In the genomic region with DNA sequence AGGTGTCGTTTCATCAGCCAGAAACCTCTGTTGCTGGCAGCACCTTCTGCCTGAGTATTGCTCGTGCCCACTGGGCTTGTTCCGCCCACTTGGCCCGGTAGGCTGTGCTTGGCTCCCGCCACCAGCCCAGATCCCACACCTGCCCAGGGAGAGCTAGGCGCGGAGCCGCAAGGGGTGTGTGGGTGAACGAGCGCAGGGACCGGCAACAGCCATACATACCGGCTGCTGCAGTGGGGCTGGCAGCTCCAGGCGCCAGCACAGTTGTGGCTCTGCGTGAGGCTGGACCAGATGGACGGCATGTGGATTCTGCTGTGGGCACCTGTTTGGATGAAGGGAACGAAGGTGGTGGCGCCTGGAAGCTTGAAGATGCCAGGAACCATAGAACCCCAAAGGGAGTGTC, we compare ENCODE assay signal across 26 cellular contexts.
DNase-seq lines count a peak whose midpoint lies in the region; ATAC-seq and TF ChIP-seq lines count a peak whose summit lies in the region.
"Had no signal": no experiment of that assay in that cellular context is flagged by ENCODE, and none has a peak within 500 bp of the region (broad histone marks: within the 10 kb centered on the region; RNA-seq: fewer than 3 reads in every experiment).

No MANE protein-coding gene starts in this region.

- H3K9me3 Mint-ChIP-seq in chondrocyte (ENCODE audit: low read depth), result no peaks in the 10 kb centered on the region
- H3K9me3 Mint-ChIP-seq in Caco-2 (ENCODE audit: unreplicated experiment), result no peaks in the 10 kb centered on the region
- H3K9me3 Mint-ChIP-seq: IgD-negative memory B cell had no signal

- H3K4me1 Mint-ChIP-seq in chondrocyte (ENCODE audit: low read depth) (no peaks in the 10 kb centered on the region), Caco-2 (ENCODE audit: low read depth, unreplicated experiment) (no peaks in the 10 kb centered on the region)
- H3K4me1 Mint-ChIP-seq: CD4-positive, alpha-beta memory T cell; IgD-negative memory B cell had no signal

- H3K4me3 ChIP-seq in spleen (no peak overlapping the region), upper lobe of right lung (no peak overlapping the region), Caco-2 (ENCODE audit: low read depth, low read length) (no peak overlapping the region), esophagus squamous epithelium (no peak overlapping the region), heart left ventricle (no peak overlapping the region)
- H3K4me3 ChIP-seq: BLaER1 treated with 17β-estradiol and CSF1 and Interleukin-3, amounts not matched to agents 10 nM and 100 nM; GM12878; SJSA1 had no signal

- peaks cover 3% of the 10 kb centered on the region for H3K27me3 Mint-ChIP-seq in chondrocyte (ENCODE audit: low read depth)
- no peaks in the 10 kb centered on the region for H3K27me3 Mint-ChIP-seq in Caco-2 (ENCODE audit: insufficient read depth, unreplicated experiment)

- no peaks in the 10 kb centered on the region for H3K36me3 Mint-ChIP-seq in chondrocyte (ENCODE audit: low read depth)
- H3K36me3 Mint-ChIP-seq in Caco-2 (ENCODE audit: insufficient read depth, unreplicated experiment), result peaks cover 4% of the 10 kb centered on the region
- H3K36me3 Mint-ChIP-seq: CD4-positive, alpha-beta memory T cell; IgD-negative memory B cell had no signal

- no peak for TF ChIP-seq POLR2A in spleen (IDR thresholded peaks at IDR 0.05)
- no peak for TF ChIP-seq POLR2A in esophagus squamous epithelium (IDR thresholded peaks at IDR 0.05)
- no peak for TF ChIP-seq POLR2A in heart left ventricle (IDR thresholded peaks at IDR 0.05)

- CTCF ChIA-PET in Caco-2 (lab: Charles Lee), result no interaction called here

- H3K27ac ChIP-seq in C4-2B (peak overlapping the region; percentile 60), spleen (no peak overlapping the region), upper lobe of right lung (no peak overlapping the region), esophagus squamous epithelium (no peak overlapping the region), heart left ventricle (no peak overlapping the region)
- H3K27ac ChIP-seq: BLaER1 treated with 17β-estradiol and CSF1 and Interleukin-3, amounts not matched to agents 10 nM and 100 nM; HL-60; KMS-11; SJSA1 had no signal

- no peaks in the 10 kb centered on the region for H3K9me3 ChIP-seq in spleen
- H3K9me3 ChIP-seq in upper lobe of right lung, result no peaks in the 10 kb centered on the region
- no peaks in the 10 kb centered on the region for H3K9me3 ChIP-seq in Caco-2
- no peaks in the 10 kb centered on the region for H3K9me3 ChIP-seq in esophagus squamous epithelium
- no peaks in the 10 kb centered on the region for H3K9me3 ChIP-seq in heart left ventricle
- H3K9me3 ChIP-seq: SJSA1 had no signal

- H3K4me1 ChIP-seq in spleen (no peaks in the 10 kb centered on the region), upper lobe of right lung (no peaks in the 10 kb centered on the region), Caco-2 (no peaks in the 10 kb centered on the region), esophagus squamous epithelium (peaks cover 0 to 16% (median 0%) of the 10 kb centered on the region in 3 donors), heart left ventricle (no peaks in the 10 kb centered on the region)
- H3K4me1 ChIP-seq: SJSA1 had no signal

- WGBS in spleen, 5 donors, result 89 to 95% (median 92%) methylated on average over 16 to 17 of the region's 17 CpGs
- 88 to 95% methylated on average over 5 to 10 of the region's 17 CpGs for WGBS in esophagus squamous epithelium, 2 donors
- 92 to 95% (median 94%) methylated on average over 16 to 17 of the region's 17 CpGs for WGBS in heart left ventricle, 4 donors

- H3K4me3 Mint-ChIP-seq in chondrocyte (ENCODE audit: unreplicated experiment) (no peak overlapping the region), Caco-2 (ENCODE audit: unreplicated experiment) (no peak overlapping the region)

- peak; percentile 49 for ATAC-seq in upper lobe of right lung
- no peak for ATAC-seq in heart left ventricle
- ATAC-seq: GM12878, Right ventricle myocardium inferior had no signal

- BruUV-seq in Caco-2 (replicated peaks; lab: Mats Ljungman, UMichigan), result no TSS peak

- H3K27me3 ChIP-seq in spleen (replicated peaks in 1 of 7) (peaks cover 0 to 10% (median 0%) of the 10 kb centered on the region in 7 donors), upper lobe of right lung (no peaks in the 10 kb centered on the region), Caco-2 (replicated peaks; ENCODE audit: control insufficient read depth, insufficient read depth, low read length) (no peaks in the 10 kb centered on the region; the same call in 1 of the 2 replicates), esophagus squamous epithelium (no peaks in the 10 kb centered on the region), heart left ventricle (no peaks in the 10 kb centered on the region)
- H3K27me3 ChIP-seq: BLaER1 treated with 17β-estradiol and CSF1 and Interleukin-3, amounts not matched to agents 10 nM and 100 nM had no signal

- POLR2A ChIA-PET in Caco-2 (lab: Charles Lee), result interaction anchor here (0.6 kb wide), 1 partner anchor 702 kb away, joined by 4 read pairs; no protein-coding TSS in a partner anchor

- no peak for TF ChIP-seq CTCF in C4-2B (conservative IDR thresholded peaks at IDR 0.05)
- TF ChIP-seq CTCF in chondrocyte (IDR thresholded peaks at IDR 0.05), result no peak
- TF ChIP-seq CTCF in spleen (IDR thresholded peaks at IDR 0.05 in 8 of 11, conservative IDR thresholded peaks at IDR 0.05 in 3 of 11), result no peak
- no peak for TF ChIP-seq CTCF in upper lobe of right lung (IDR thresholded peaks at IDR 0.05)
- TF ChIP-seq CTCF in Caco-2 (IDR thresholded peaks at IDR 0.05; ENCODE audit: insufficient read depth in 1 of 2, low read depth in 1 of 2, low read length in 1 of 2, severe bottlenecking in 1 of 2, unreplicated experiment in 1 of 2), result no peak
- no peak for TF ChIP-seq CTCF in esophagus squamous epithelium (IDR thresholded peaks at IDR 0.05)
- TF ChIP-seq CTCF in heart left ventricle (IDR thresholded peaks at IDR 0.05), result no peak

- no peaks in the 10 kb centered on the region for H3K36me3 ChIP-seq in spleen
- no peaks in the 10 kb centered on the region for H3K36me3 ChIP-seq in upper lobe of right lung
- no peaks in the 10 kb centered on the region for H3K36me3 ChIP-seq in Caco-2 (ENCODE audit: control insufficient read depth, insufficient read depth, low read length)
- H3K36me3 ChIP-seq in esophagus squamous epithelium, result no peaks in the 10 kb centered on the region
- no peaks in the 10 kb centered on the region for H3K36me3 ChIP-seq in heart left ventricle
- H3K36me3 ChIP-seq: BLaER1 treated with 17β-estradiol and CSF1 and Interleukin-3, amounts not matched to agents 10 nM and 100 nM; SJSA1 had no signal

- DNase-seq in chondrocyte (ENCODE audit: low spot score) (peak; percentile 85), spleen (peak; percentile 58), upper lobe of right lung (no peak), Caco-2 (no peak), esophagus squamous epithelium (lab: John Stamatoyannopoulos, UW) (no peak), heart left ventricle (no peak)
- DNase-seq: AML-193, DMS 273 treated with DMSO at 0.1 percent for 48 hours, DMS79, EL, GDM1, HCEC 1CT, NCI-H1092, NCI-H1417 treated with DMSO at 0.1 percent for 48 hours, NCI-H187, NCI-H446, NCI-H524 treated with DMSO at 0.1 percent for 48 hours had no signal

- intact Hi-C loops in spleen (cut with DNase I; ENCODE audit: low total_unique reads) (no loop called here), upper lobe of right lung (cut with DNase I) (no loop called here), Caco-2 (cut with micrococcal nuclease; ENCODE audit: unreplicated experiment) (no loop called here), esophagus squamous epithelium (cut with DNase I) (no loop called here), heart left ventricle (cut with DNase I) (no loop called here)

- H3K27ac Mint-ChIP-seq in chondrocyte (ENCODE audit: unreplicated experiment), result no peak overlapping the region
- no peak overlapping the region for H3K27ac Mint-ChIP-seq in Caco-2 (ENCODE audit: unreplicated experiment)
- H3K27ac Mint-ChIP-seq: CD4-positive, alpha-beta memory T cell; IgD-negative memory B cell had no signal

Comparison
In these comparisons a context has a peak if more than half of its experiments do, and no peak if none do; other contexts are left out.
1. DNase-seq: peak in chondrocyte (single experiment) and spleen (single experiment); none in upper lobe of right lung (single experiment), Caco-2 (0 of 2), esophagus squamous epithelium (single experiment) and heart left ventricle (0 of 5).